ENCODE assay signal across 14 cellular contexts in genomic region chr16:10609410-10609774, GRCh38. TPM values are rescaled to one million over a fixed set of nuclear protein-coding genes. Genes with fewer than 3 reads are reported as not detected.
DNase-seq lines count a peak whose midpoint lies in the region; ATAC-seq and TF ChIP-seq lines count a peak whose summit lies in the region.
"Had no signal": no experiment of that assay in that cellular context is flagged by ENCODE, and none has a peak within 500 bp of the region (broad histone marks: within the 10 kb centered on the region; RNA-seq: fewer than 3 reads in every experiment).

No MANE protein-coding gene starts in this region.

- CTCF ChIA-PET in PC-3 (lab: Charles Lee), result no interaction called here
- CTCF ChIA-PET in activated naive CD4-positive, alpha-beta T cell treated with anti-CD3 and anti-CD28 coated beads for 36 hours (lab: Charles Lee), result interaction anchor here (0.7 kb wide), 1 partner anchor 1377 kb away, joined by 3 read pairs; no protein-coding TSS in a partner anchor

- no peak overlapping the region for H3K4me2 ChIP-seq in PC-3 (ENCODE audit: low read length)

- intact Hi-C loops in PC-3 (cut with micrococcal nuclease), result no loop called here
- intact Hi-C loops in activated naive CD4-positive, alpha-beta T cell treated with anti-CD3 and anti-CD28 coated beads for 36 hours (cut with micrococcal nuclease), result no loop called here

- no TSS peak for BruUV-seq in PC-3 (replicated peaks; lab: Mats Ljungman, UMichigan)

- H3K27ac Mint-ChIP-seq in neural crest cell (ENCODE audit: unreplicated experiment), result peak overlapping the region; percentile 62
- no peak overlapping the region for H3K27ac Mint-ChIP-seq in activated naive CD4-positive, alpha-beta T cell treated with anti-CD3 and anti-CD28 coated beads for 36 hours
- H3K27ac Mint-ChIP-seq: activated T-helper 1 cell treated with anti-CD3 and anti-CD28 coated beads, Interleukin-12 subunit alpha, Interleukin-12 subunit beta, Interleukin-2, Interleukin-4 antibody, amounts not matched to agents 30 ng/mL and 10 ng/mL and 1 ng/mL, durations not matched to agents 14 hours and 24 hours and 36 hours; CD4-positive, alpha-beta T cell had no signal

- H2AFZ ChIP-seq in PC-3 (ENCODE audit: low read length), result no peak overlapping the region

- no peaks in the 10 kb centered on the region for H3K36me3 Mint-ChIP-seq in neural crest cell (ENCODE audit: low read depth)
- H3K36me3 Mint-ChIP-seq in activated naive CD4-positive, alpha-beta T cell treated with anti-CD3 and anti-CD28 coated beads for 36 hours (ENCODE audit: low read depth), result no peaks in the 10 kb centered on the region

- no peaks in the 10 kb centered on the region for H3K4me1 Mint-ChIP-seq in neural crest cell
- no peaks in the 10 kb centered on the region for H3K4me1 Mint-ChIP-seq in activated naive CD4-positive, alpha-beta T cell treated with anti-CD3 and anti-CD28 coated beads for 36 hours (ENCODE audit: low read depth)

- H3K9ac ChIP-seq in PC-3 (ENCODE audit: low read length), result no peak overlapping the region

- no peaks in the 10 kb centered on the region for H3F3A ChIP-seq in PC-3 (ENCODE audit: low read length, unreplicated experiment)

- H3K4me1 ChIP-seq in PC-3 (ENCODE audit: insufficient read depth, low read length), result peaks cover 10% of the 10 kb centered on the region; the same call in 1 of the 2 replicates
- H3K4me1 ChIP-seq: thyroid gland had no signal

- TF ChIP-seq CTCF in AG10803 (conservative IDR thresholded peaks at IDR 0.05; ENCODE audit: low read length), result peak; percentile 37
- TF ChIP-seq CTCF in PC-3 (conservative IDR thresholded peaks at IDR 0.05; ENCODE audit: low read depth, low read length), result no peak
- TF ChIP-seq CTCF in fibroblast of the aortic adventitia (IDR thresholded peaks at IDR 0.05; ENCODE audit: insufficient read depth, low read length), result peak; percentile 15
- TF ChIP-seq CTCF in neural crest cell (conservative IDR thresholded peaks at IDR 0.05), result no peak

- H3K9me3 Mint-ChIP-seq in neural crest cell, result no peaks in the 10 kb centered on the region
- H3K9me3 Mint-ChIP-seq in activated naive CD4-positive, alpha-beta T cell treated with anti-CD3 and anti-CD28 coated beads for 36 hours, result no peaks in the 10 kb centered on the region
- H3K9me3 Mint-ChIP-seq: activated T-helper 1 cell treated with anti-CD3 and anti-CD28 coated beads, Interleukin-12 subunit alpha, Interleukin-12 subunit beta, Interleukin-2, Interleukin-4 antibody, amounts not matched to agents 30 ng/mL and 10 ng/mL and 1 ng/mL, durations not matched to agents 14 hours and 24 hours and 36 hours; CD4-positive, alpha-beta T cell had no signal

- ATAC-seq in PC-3, result no peak; the same call in 1 of the 2 replicates
- no peak for ATAC-seq in HG03039 (IDR thresholded peaks at IDR 0.05; ENCODE audit: unreplicated experiment)

- H3K4me3 Mint-ChIP-seq in neural crest cell, result no peak overlapping the region
- H3K4me3 Mint-ChIP-seq in activated naive CD4-positive, alpha-beta T cell treated with anti-CD3 and anti-CD28 coated beads for 36 hours, result no peak overlapping the region
- H3K4me3 Mint-ChIP-seq: activated T-helper 1 cell treated with anti-CD3 and anti-CD28 coated beads, Interleukin-12 subunit alpha, Interleukin-12 subunit beta, Interleukin-2, Interleukin-4 antibody, amounts not matched to agents 30 ng/mL and 10 ng/mL and 1 ng/mL, durations not matched to agents 14 hours and 24 hours and 36 hours; CD4-positive, alpha-beta T cell had no signal

- no peaks in the 10 kb centered on the region for H3K9me3 ChIP-seq in PC-3 (ENCODE audit: low read length)
- H3K9me3 ChIP-seq: thyroid gland had no signal

- H3K4me3 ChIP-seq in AG10803 (ENCODE audit: low read length) (no peak overlapping the region), PC-3 (ENCODE audit: low read length) (no peak overlapping the region), fibroblast of the aortic adventitia (ENCODE audit: low read depth, low read length) (no peak overlapping the region)
- H3K4me3 ChIP-seq: thyroid gland had no signal

- no peak overlapping the region for H3K27ac ChIP-seq in PC-3 (ENCODE audit: low read length)
- H3K27ac ChIP-seq: thyroid gland had no signal

- no peaks in the 10 kb centered on the region for H4K20me1 ChIP-seq in PC-3 (ENCODE audit: low read length)

- DNase-seq in AG10803 (ENCODE audit: low read depth), result peak; percentile 84
- DNase-seq in PC-3, result peak; percentile 6
- DNase-seq in fibroblast of the aortic adventitia (ENCODE audit: low read depth), result peak; percentile 85
- no peak for DNase-seq in neural crest cell (ENCODE audit: low read depth, low spot score)
- DNase-seq in NCI-H446 (lab: John Stamatoyannopoulos, UW), result no peak
- DNase-seq in NCI-H2081 treated with DMSO at 0.1 percent for 48 hours (lab: John Stamatoyannopoulos, UW), result no peak
- no peak for DNase-seq in activated naive CD4-positive, alpha-beta T cell treated with anti-CD3 and anti-CD28 coated beads for 36 hours
- DNase-seq: activated CD4-positive, CD25-positive, alpha-beta regulatory T cell treated with anti-CD3 and anti-CD28 coated beads, Interleukin-2, amount 50 U/mL, for 72 hours; CD4-positive, alpha-beta T cell; mammary epithelial cell; NCI-H748 treated with DMSO at 0.1 percent for 48 hours; thyroid gland had no signal

- H3K27me3 ChIP-seq in PC-3 (ENCODE audit: low read length), result no peaks in the 10 kb centered on the region
- H3K27me3 ChIP-seq: thyroid gland had no signal

- peaks cover 6% of the 10 kb centered on the region for H3K27me3 Mint-ChIP-seq in neural crest cell (ENCODE audit: low read depth)
- H3K27me3 Mint-ChIP-seq in activated naive CD4-positive, alpha-beta T cell treated with anti-CD3 and anti-CD28 coated beads for 36 hours (ENCODE audit: low read depth), result no peaks in the 10 kb centered on the region

- no peaks in the 10 kb centered on the region for H3K36me3 ChIP-seq in PC-3 (ENCODE audit: low read depth, low read length)
- H3K36me3 ChIP-seq: thyroid gland had no signal

- POLR2A ChIA-PET in PC-3 (lab: Charles Lee; ENCODE audit: unreplicated experiment), result no interaction called here

- H3K9me2 ChIP-seq in PC-3 (replicated peaks; ENCODE audit: low read length), result no peaks in the 10 kb centered on the region

- H3K79me2 ChIP-seq in PC-3 (ENCODE audit: low read length), result no peaks in the 10 kb centered on the region

RNA-seq across cellular contexts. Expression of gene EMP2, which starts 29.0 kb away (rescaled TPM):
- total RNA-seq in PC-3 (2014; rRNA removed) (33.9 and 38.7 TPM in 2 replicates), fibroblast of the aortic adventitia (ENCODE audit: low replicate concordance) (6.8 and 31.1 TPM in 2 replicates), neural crest cell (23.4 and 28.1 TPM in 2 replicates)
- not detected for total RNA-seq in activated naive CD4-positive, alpha-beta T cell treated with anti-CD3 and anti-CD28 coated beads for 36 hours
- total RNA-seq: activated T-helper 1 cell treated with anti-CD3 and anti-CD28 coated beads, Interleukin-12 subunit alpha, Interleukin-12 subunit beta, Interleukin-2, Interleukin-4 antibody, amounts not matched to agents 30 ng/mL and 10 ng/mL and 1 ng/mL, durations not matched to agents 14 hours and 24 hours and 36 hours; CD4-positive, alpha-beta T cell had no signal

Comparison
In these comparisons a context has a peak if more than half of its experiments do, and no peak if none do; other contexts are left out.
1. DNase-seq: peak in AG10803 (single experiment), PC-3 (single experiment) and fibroblast of the aortic adventitia (single experiment); none in neural crest cell (single experiment), NCI-H446 (0 of 2), NCI-H2081 treated with DMSO at 0.1 percent for 48 hours (single experiment) and activated naive CD4-positive, alpha-beta T cell treated with anti-CD3 and anti-CD28 coated beads for 36 hours (single experiment).
2. CTCF ChIP-seq: peak in AG10803 (single experiment) and fibroblast of the aortic adventitia (single experiment); none in PC-3 (single experiment) and neural crest cell (single experiment).